Comparison of ENCODE assay signal across 9 cellular contexts in genomic region chrX:140764401-140764919, GRCh38. TPM values are rescaled to one million over a fixed set of nuclear protein-coding genes. Genes with fewer than 3 reads are reported as not detected.
DNase-seq lines count a peak whose midpoint lies in the region; ATAC-seq and TF ChIP-seq lines count a peak whose summit lies in the region.
"Had no signal": no experiment of that assay in that cellular context is flagged by ENCODE, and none has a peak within 500 bp of the region (broad histone marks: within the 10 kb centered on the region; RNA-seq: fewer than 3 reads in every experiment).

No MANE protein-coding gene starts in this region.

- DNase-seq in GM03348 (ENCODE audit: low spot score) (peak; percentile 60), SK-N-SH (peak; percentile 22), fibroblast of pulmonary artery (ENCODE audit: low read depth) (peak; percentile 60), ovary (peak in 3 of 5 donors; percentile 18 to 33 (median 23)), NCI-H2171 treated with DMSO at 0.1 percent for 48 hours (lab: John Stamatoyannopoulos, UW) (no peak), glomerular visceral epithelial cell (ENCODE audit: extremely low spot score) (no peak)
- no peak for DNase-seq in effector CD8-positive, alpha-beta T cell (lab: John Stamatoyannopoulos, UW)

- no peaks in the 10 kb centered on the region for H4K20me1 ChIP-seq in SK-N-SH (ENCODE audit: insufficient read depth)

- peak overlapping the region; percentile 48; the same call in 1 of the 2 replicates for H3K4me2 ChIP-seq in SK-N-SH

- H3K9me3 ChIP-seq in SK-N-SH (no peaks in the 10 kb centered on the region), ovary (no peaks in the 10 kb centered on the region)
- H3K9me3 ChIP-seq: neutrophil had no signal

- H3K4me1 ChIP-seq in SK-N-SH (ENCODE audit: control insufficient read depth in 1 of 2, insufficient read depth in 2 of 2, low read depth in 1 of 2, low read length in 1 of 2) (no peaks in the 10 kb centered on the region), ovary (ENCODE audit: insufficient read depth) (no peaks in the 10 kb centered on the region)

- H3K36me3 ChIP-seq in SK-N-SH (replicated peaks in 1 of 2; ENCODE audit: control insufficient read depth in 1 of 2, insufficient read depth in 2 of 2, low read length in 1 of 2) (no peaks in the 10 kb centered on the region), ovary (no peaks in the 10 kb centered on the region)
- H3K36me3 ChIP-seq: neutrophil had no signal

- no peaks in the 10 kb centered on the region for H3K9me2 ChIP-seq in SK-N-SH

- POLR2A ChIA-PET in SK-N-SH (lab: Yijun Ruan, JAX) = no interaction called here

- no peak overlapping the region for H3K9ac ChIP-seq in SK-N-SH

- no peak for TF ChIP-seq RAD21 in SK-N-SH (IDR thresholded peaks at IDR 0.05; ENCODE audit: low read length)

- H3K4me3 ChIP-seq in SK-N-SH (ENCODE audit: low read depth in 2 of 2, low read length in 1 of 2) = peak overlapping the region in 1 of 2 experiments; percentile 25; a peak in 1 of 4 replicates
- H3K4me3 ChIP-seq in fibroblast of pulmonary artery (replicated peaks; ENCODE audit: low read depth, low read length) = peak overlapping the region; percentile 70
- peak overlapping the region; percentile 18 for H3K4me3 ChIP-seq in ovary

- no peak for TF ChIP-seq EP300 in SK-N-SH (IDR thresholded peaks at IDR 0.05; ENCODE audit: borderline replicate concordance in 1 of 2, low read depth in 1 of 2, low read length in 1 of 2)
- TF ChIP-seq EP300 in ovary (IDR thresholded peaks at IDR 0.05) = no peak

- H3K79me2 ChIP-seq in SK-N-SH (ENCODE audit: insufficient read depth) = no peaks in the 10 kb centered on the region

- H3K27ac ChIP-seq in SK-N-SH (ENCODE audit: low read depth in 2 of 2, low read length in 1 of 2) (no peak overlapping the region), ovary (no peak overlapping the region)
- H3K27ac ChIP-seq: neutrophil had no signal

- no peak overlapping the region for H2AFZ ChIP-seq in SK-N-SH (ENCODE audit: low read depth)

- 9% methylated on average over 30 of the region's 31 CpGs for WGBS in SK-N-SH (ENCODE audit: low lambda C conversion rate)
- WGBS in ovary, 3 donors = 18 to 34% (median 23%) methylated on average over 31 of the region's 31 CpGs

- H3K27me3 ChIP-seq in SK-N-SH (ENCODE audit: insufficient read depth) (no peaks in the 10 kb centered on the region; the same call in 1 of the 2 replicates), ovary (no peaks in the 10 kb centered on the region)

- TF ChIP-seq POLR2A in ovary (IDR thresholded peaks at IDR 0.05) = no peak

- no peak for TF ChIP-seq CTCF in SK-N-SH (IDR thresholded peaks at IDR 0.05)
- TF ChIP-seq CTCF in fibroblast of pulmonary artery (IDR thresholded peaks at IDR 0.05; ENCODE audit: low read length, missing control alignments) = no peak
- no peak for TF ChIP-seq CTCF in ovary (IDR thresholded peaks at IDR 0.05)

- intact Hi-C loops in ovary (cut with DNase I) = loop anchor here in 1 of 4 donors (5.0 kb wide), 1 partner anchor 1318 kb away; no protein-coding TSS in a partner anchor

- CTCF ChIA-PET in SK-N-SH (lab: Yijun Ruan, JAX) = interaction anchor here (0.6 to 8.7 kb wide), 5 partner anchors 9 to 64 kb away, joined by 4 to 86 read pairs (median 7); no protein-coding TSS in a partner anchor

- ATAC-seq in GM21723 (IDR thresholded peaks at IDR 0.05; ENCODE audit: unreplicated experiment) = no peak

- H3F3A ChIP-seq in SK-N-SH (replicated peaks; ENCODE audit: insufficient read depth) = no peaks in the 10 kb centered on the region

TF ChIP-seq in SK-N-SH, 30 proteins besides CTCF, POLR2A, EP300 and RAD21:
- TF ChIP-seq EZH2phosphoT487 (IDR thresholded peaks at IDR 0.05; ENCODE audit: borderline replicate concordance, low read depth) (no peak), CHD2 (IDR thresholded peaks at IDR 0.05; ENCODE audit: low read length, partially characterized antibody) (no peak), NRF1 (IDR thresholded peaks at IDR 0.05; ENCODE audit: low read depth, low read length) (no peak), FOXM1 (IDR thresholded peaks at IDR 0.05; ENCODE audit: low read depth) (no peak), RFX5 (IDR thresholded peaks at IDR 0.05; ENCODE audit: low read length) (no peak), POLR2AphosphoS5 (IDR thresholded peaks at IDR 0.05; ENCODE audit: low read depth, low read length) (no peak), TAF1 (IDR thresholded peaks at IDR 0.05; ENCODE audit: borderline replicate concordance, low read depth, low read length) (no peak), USF2 (IDR thresholded peaks at IDR 0.05; ENCODE audit: borderline replicate concordance, low read depth, low read length) (no peak), MXI1 (IDR thresholded peaks at IDR 0.05; ENCODE audit: low read depth, low read length) (no peak), TEAD4 (IDR thresholded peaks at IDR 0.05; ENCODE audit: borderline replicate concordance, insufficient read depth) (no peak), TCF12 (IDR thresholded peaks at IDR 0.05) (no peak)
- TF ChIP-seq, protein P1, sequence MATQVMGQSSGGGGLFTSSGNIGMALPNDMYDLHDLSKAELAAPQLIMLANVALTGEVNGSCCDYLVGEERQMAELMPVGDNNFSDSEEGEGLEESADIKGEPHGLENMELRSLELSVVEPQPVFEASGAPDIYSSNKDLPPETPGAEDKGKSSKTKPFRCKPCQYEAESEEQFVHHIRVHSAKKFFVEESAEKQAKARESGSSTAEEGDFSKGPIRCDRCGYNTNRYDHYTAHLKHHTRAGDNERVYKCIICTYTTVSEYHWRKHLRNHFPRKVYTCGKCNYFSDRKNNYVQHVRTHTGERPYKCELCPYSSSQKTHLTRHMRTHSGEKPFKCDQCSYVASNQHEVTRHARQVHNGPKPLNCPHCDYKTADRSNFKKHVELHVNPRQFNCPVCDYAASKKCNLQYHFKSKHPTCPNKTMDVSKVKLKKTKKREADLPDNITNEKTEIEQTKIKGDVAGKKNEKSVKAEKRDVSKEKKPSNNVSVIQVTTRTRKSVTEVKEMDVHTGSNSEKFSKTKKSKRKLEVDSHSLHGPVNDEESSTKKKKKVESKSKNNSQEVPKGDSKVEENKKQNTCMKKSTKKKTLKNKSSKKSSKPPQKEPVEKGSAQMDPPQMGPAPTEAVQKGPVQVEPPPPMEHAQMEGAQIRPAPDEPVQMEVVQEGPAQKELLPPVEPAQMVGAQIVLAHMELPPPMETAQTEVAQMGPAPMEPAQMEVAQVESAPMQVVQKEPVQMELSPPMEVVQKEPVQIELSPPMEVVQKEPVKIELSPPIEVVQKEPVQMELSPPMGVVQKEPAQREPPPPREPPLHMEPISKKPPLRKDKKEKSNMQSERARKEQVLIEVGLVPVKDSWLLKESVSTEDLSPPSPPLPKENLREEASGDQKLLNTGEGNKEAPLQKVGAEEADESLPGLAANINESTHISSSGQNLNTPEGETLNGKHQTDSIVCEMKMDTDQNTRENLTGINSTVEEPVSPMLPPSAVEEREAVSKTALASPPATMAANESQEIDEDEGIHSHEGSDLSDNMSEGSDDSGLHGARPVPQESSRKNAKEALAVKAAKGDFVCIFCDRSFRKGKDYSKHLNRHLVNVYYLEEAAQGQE (IDR thresholded peaks at IDR 0.05; ENCODE audit: low read depth, low read length) = no peak

RNA-seq across cellular contexts. Expression of gene LINC00632, which starts 54.9 kb away (rescaled TPM):
- 0.31 and 1.2 TPM in 2 replicates for polyA plus RNA-seq in SK-N-SH (2012; rRNA removed)
- polyA plus RNA-seq in SK-N-SH (2012; cell fraction: cytosol; rRNA removed) = 1.3 and 2.1 TPM in 2 replicates
- polyA plus RNA-seq in SK-N-SH (2012; cell fraction: nucleus; rRNA removed) = 0.41 and 0.54 TPM in 2 replicates
- total RNA-seq in ovary = 10 to 100 TPM; 14.2 to 72.9 (median 22.6) TPM
- 1 to 10 TPM; 1.8 to 2.3 TPM for polyA plus RNA-seq in ovary

Comparison
In these comparisons a context has a peak if more than half of its experiments do, and no peak if none do; other contexts are left out.
1. DNase-seq: peak in GM03348 (single experiment), SK-N-SH (single experiment), fibroblast of pulmonary artery (single experiment) and ovary (3 of 5); none in NCI-H2171 treated with DMSO at 0.1 percent for 48 hours (single experiment), glomerular visceral epithelial cell (single experiment) and effector CD8-positive, alpha-beta T cell (single experiment).